27 cellular contexts compared by ENCODE assay signal in the genomic region with DNA sequence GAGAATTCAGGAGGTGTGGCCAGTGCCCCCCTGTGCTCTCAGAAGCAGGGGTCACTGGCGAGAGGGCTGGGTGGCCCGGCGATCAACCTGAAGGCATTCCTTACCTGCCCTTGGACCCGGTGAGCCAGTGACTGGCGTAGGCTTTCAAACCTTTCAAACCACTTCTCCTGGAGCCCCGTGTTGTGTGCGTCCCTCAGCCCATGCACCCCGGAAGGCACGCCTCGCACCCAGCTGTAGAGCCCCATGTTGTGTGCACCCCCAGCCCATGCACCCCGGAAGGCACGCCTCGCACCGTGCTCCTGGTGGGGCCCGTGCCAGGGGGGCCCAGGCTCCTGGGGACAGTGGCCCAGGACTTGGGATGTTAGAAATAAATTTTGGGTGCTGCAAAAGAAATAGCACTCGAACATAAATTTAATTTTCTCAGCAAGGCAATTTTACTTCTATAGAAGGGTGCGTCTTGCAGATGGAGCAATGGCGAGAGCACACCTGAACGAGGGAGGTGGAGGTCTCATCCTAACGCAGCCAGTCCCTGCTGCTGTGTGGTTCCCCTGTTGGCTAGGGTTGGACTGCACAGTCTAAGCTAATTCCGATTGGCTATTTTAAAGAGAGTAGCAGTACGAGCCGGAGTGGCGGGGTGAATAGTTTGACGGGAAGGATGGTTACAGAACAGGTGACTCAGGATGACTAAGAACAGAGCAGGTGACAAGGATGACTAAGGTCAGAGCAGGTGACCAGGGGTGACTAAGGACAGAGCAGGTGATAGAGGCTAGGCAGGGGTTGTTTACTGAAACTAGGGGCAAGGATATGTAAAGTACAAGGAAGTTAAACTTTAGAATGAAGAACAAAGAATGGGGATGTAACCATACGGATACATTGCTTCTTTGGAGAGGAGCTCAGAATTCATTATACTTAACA. TPM values are rescaled to one million over a fixed set of nuclear protein-coding genes. Genes with fewer than 3 reads are reported as not detected.
DNase-seq lines count a peak whose midpoint lies in the region; ATAC-seq, FAIRE-seq and TF ChIP-seq lines count a peak whose summit lies in the region.
"Had no signal": no experiment of that assay in that cellular context is flagged by ENCODE, and none has a peak within 500 bp of the region (broad histone marks: within the 10 kb centered on the region; RNA-seq: fewer than 3 reads in every experiment).

No MANE protein-coding gene starts in this region.

- H3K9me3 Mint-ChIP-seq in chondrocyte (ENCODE audit: low read depth), result peaks cover 5% of the 10 kb centered on the region
- H3K9me3 Mint-ChIP-seq in activated T-cell treated with anti-CD3 and anti-CD28 coated beads, Interleukin-2, amount 50 U/mL, for 4 hours, result peaks cover 8% of the 10 kb centered on the region
- H3K9me3 Mint-ChIP-seq: activated naive CD4-positive, alpha-beta T cell treated with anti-CD3 and anti-CD28 coated beads, Interleukin-2, amount 50 U/mL, for 24 hours had no signal

- H2BK5ac ChIP-seq in mesenchymal stem cell (ENCODE audit: low read depth, low read length, poor library complexity, severe bottlenecking), result no peak overlapping the region

- no peak overlapping the region for H3K18ac ChIP-seq in mesenchymal stem cell (ENCODE audit: low read depth in 1 of 2, low read length in 2 of 2)

- H3K4me2 ChIP-seq in HepG2 (ENCODE audit: low read depth, low read length) (no peak overlapping the region), mesenchymal stem cell (ENCODE audit: low read length, poor library complexity, severe bottlenecking) (no peak overlapping the region)
- H3K4me2 ChIP-seq: A549 had no signal

- no peak overlapping the region for H3K14ac ChIP-seq in mesenchymal stem cell (ENCODE audit: low read length in 2 of 2)

- DNase-seq in HepG2 (ENCODE audit: low spot score) (peak; percentile 15), right lobe of liver (no peak), chondrocyte (ENCODE audit: low spot score) (peak; percentile 59), left colon (no peak), upper lobe of left lung (peak in 1 of 2 donors; percentile 60), retina (no peak), mesenchymal stem cell (no peak)
- DNase-seq in activated T-cell treated with anti-CD3 and anti-CD28 coated beads, Interleukin-2, amount 50 U/mL, for 4 hours, result no peak
- DNase-seq: activated CD4-positive, alpha-beta T cell treated with anti-CD3 and anti-CD28 coated beads for 48 hours; activated CD8-positive, alpha-beta memory T cell treated with anti-CD3 and anti-CD28 coated beads, Interleukin-2, amount 10 ng/mL, durations not matched to agents 7 days and 5 days; CD8-positive, alpha-beta T cell; central memory CD4-positive, alpha-beta T cell; foreskin fibroblast; GDM1; immature natural killer cell; Karpas-422; NCI-H1694 treated with DMSO at 0.1 percent for 48 hours; NCI-H2171 treated with DMSO at 0.1 percent for 48 hours; NCI-H524 treated with DMSO at 0.1 percent for 48 hours; stimulated activated CD4-positive, alpha-beta T cell treated with anti-CD3 and anti-CD28 coated beads, Interleukin-2, amount 100 ng/mL, for 24 hours had no signal

- CTCF ChIA-PET in HepG2 (lab: Yijun Ruan, JAX; ENCODE audit: low intra/inter-chr PET ratio, low total read pairs), result no interaction called here

- H4K20me1 ChIP-seq in HepG2 (ENCODE audit: insufficient read depth, low read length), result no peaks in the 10 kb centered on the region

- WGBS in HepG2 (ENCODE audit: low lambda C conversion rate), result 92% methylated on average over 11 of the region's 26 CpGs
- WGBS in right lobe of liver (ENCODE audit: insufficient coverage, low coverage, low lambda C conversion rate, missing lambda C conversion rate), result 94% methylated on average over 17 of the region's 26 CpGs
- WGBS in upper lobe of left lung, 2 donors, result 92% methylated on average over 24 to 26 of the region's 26 CpGs
- WGBS in mesenchymal stem cell, result 93% methylated on average over 25 of the region's 26 CpGs

- in situ Hi-C loops in HepG2 (cut with HindIII; ENCODE audit: extremely low pct_ligation_motif_present, low pct_unique_long_range_greater_than_20kb), result no loop called here

- H2AFZ ChIP-seq in HepG2 (ENCODE audit: low read length), result no peak overlapping the region
- H2AFZ ChIP-seq in mesenchymal stem cell (ENCODE audit: low read depth, low read length), result no peak overlapping the region

- H3K9ac ChIP-seq in HepG2 (ENCODE audit: insufficient read depth, low read depth, low read length) (no peak overlapping the region), mesenchymal stem cell (ENCODE audit: low read length) (no peak overlapping the region)

- H3K27ac ChIP-seq in HepG2 (ENCODE audit: extremely low read length, insufficient read depth, low read length) (no peak overlapping the region), right lobe of liver (no peak overlapping the region), upper lobe of left lung (peak overlapping the region; percentile 14 to 76 (median 66)), mesenchymal stem cell (ENCODE audit: low read length, poor library complexity, severe bottlenecking) (no peak overlapping the region)
- H3K27ac ChIP-seq: A549, prostate gland, SJSA1, vagina had no signal

- no peak overlapping the region for H4K91ac ChIP-seq in mesenchymal stem cell (ENCODE audit: low read length)

- TF ChIP-seq RAD21 in HepG2 (CRISPR knock-in tag; IDR thresholded peaks at IDR 0.05), result no peak

- no peak overlapping the region for H2BK15ac ChIP-seq in mesenchymal stem cell (ENCODE audit: low read depth, poor library complexity, severe bottlenecking)

- TF ChIP-seq POLR2A in HepG2 (IDR thresholded peaks at IDR 0.05; ENCODE audit: insufficient read depth in 1 of 2, low read depth in 2 of 2, low read length in 2 of 2) (no peak), right lobe of liver (IDR thresholded peaks at IDR 0.05) (no peak), upper lobe of left lung (IDR thresholded peaks at IDR 0.05) (no peak)

- no peak overlapping the region for H3K23ac ChIP-seq in mesenchymal stem cell (ENCODE audit: low read length in 2 of 2)

- BruUV-seq in HepG2 (replicated peaks; lab: Mats Ljungman, UMichigan), result no TSS peak

- no peak overlapping the region for H3K4me3 ChIP-seq in HepG2 (replicated peaks in 1 of 3; ENCODE audit: insufficient read depth in 1 of 3, low read depth in 2 of 3, low read length in 3 of 3)
- H3K4me3 ChIP-seq in right lobe of liver, result no peak overlapping the region
- H3K4me3 ChIP-seq in upper lobe of left lung, result no peak overlapping the region
- no peak overlapping the region for H3K4me3 ChIP-seq in mesenchymal stem cell (ENCODE audit: insufficient read depth in 1 of 2, low read depth in 1 of 2, low read length in 2 of 2)
- H3K4me3 ChIP-seq: A549, Peyer's patch, prostate gland, SJSA1, vagina had no signal

- H3K27me3 ChIP-seq in HepG2 (ENCODE audit: control insufficient read depth in 1 of 2, insufficient read depth in 2 of 2, low read length in 2 of 2) (no peaks in the 10 kb centered on the region), right lobe of liver (no peaks in the 10 kb centered on the region), upper lobe of left lung (no peaks in the 10 kb centered on the region), mesenchymal stem cell (ENCODE audit: control insufficient read depth in 1 of 2, insufficient read depth in 1 of 2, low read length in 2 of 2) (peaks cover 0 to 42% of the 10 kb centered on the region in 2 experiments)
- H3K27me3 ChIP-seq: Peyer's patch, vagina had no signal

- H3K36me3 ChIP-seq in HepG2 (replicated peaks in 1 of 2; ENCODE audit: control insufficient read depth in 1 of 2, insufficient read depth in 2 of 2, low read length in 2 of 2), result peaks cover 0 to 3% of the 10 kb centered on the region in 2 experiments; a peak in 2 of 5 replicates
- H3K36me3 ChIP-seq in right lobe of liver, result no peaks in the 10 kb centered on the region
- H3K36me3 ChIP-seq in upper lobe of left lung, result no peaks in the 10 kb centered on the region
- H3K36me3 ChIP-seq in mesenchymal stem cell (ENCODE audit: control insufficient read depth in 1 of 2, insufficient read depth in 2 of 2, low read depth in 1 of 2, low read length in 2 of 2), result peaks cover 0 to 70% of the 10 kb centered on the region in 2 experiments
- H3K36me3 ChIP-seq: prostate gland, SJSA1, vagina had no signal

- no peaks in the 10 kb centered on the region for H3K4me1 Mint-ChIP-seq in chondrocyte (ENCODE audit: low read depth)
- H3K4me1 Mint-ChIP-seq in activated T-cell treated with anti-CD3 and anti-CD28 coated beads, Interleukin-2, amount 50 U/mL, for 4 hours (ENCODE audit: low read depth), result no peaks in the 10 kb centered on the region
- H3K4me1 Mint-ChIP-seq: activated CD8-positive, alpha-beta memory T cell treated with anti-CD3 and anti-CD28 coated beads, Interleukin-2, amount 10 ng/mL, durations not matched to agents 7 days and 5 days; activated naive CD4-positive, alpha-beta T cell treated with anti-CD3 and anti-CD28 coated beads, Interleukin-2, amount 50 U/mL, for 24 hours; immature natural killer cell had no signal

- H3K27ac Mint-ChIP-seq in chondrocyte (ENCODE audit: unreplicated experiment), result no peak overlapping the region
- H3K27ac Mint-ChIP-seq: activated CD8-positive, alpha-beta memory T cell treated with anti-CD3 and anti-CD28 coated beads, Interleukin-2, amount 10 ng/mL, durations not matched to agents 7 days and 5 days; activated naive CD4-positive, alpha-beta T cell treated with anti-CD3 and anti-CD28 coated beads, Interleukin-2, amount 50 U/mL, for 24 hours; activated T-helper 1 cell treated with anti-CD3 and anti-CD28 coated beads, Interleukin-12 subunit alpha, Interleukin-12 subunit beta, Interleukin-2, Interleukin-4 antibody, amounts not matched to agents 30 ng/mL and 10 ng/mL and 1 ng/mL, durations not matched to agents 14 hours and 24 hours and 36 hours; CD8-positive, alpha-beta T cell; immature natural killer cell had no signal

- peaks cover 46% of the 10 kb centered on the region for H3K79me1 ChIP-seq in mesenchymal stem cell (replicated peaks; ENCODE audit: low read length, poor library complexity, severe bottlenecking)

- no peak for TF ChIP-seq CTCF in HepG2 (CRISPR knock-in tag; IDR thresholded peaks at IDR 0.05)
- no peak for TF ChIP-seq CTCF in right lobe of liver (IDR thresholded peaks at IDR 0.05)
- TF ChIP-seq CTCF in chondrocyte (IDR thresholded peaks at IDR 0.05), result no peak
- TF ChIP-seq CTCF in upper lobe of left lung (IDR thresholded peaks at IDR 0.05), result no peak

- H2BK12ac ChIP-seq in mesenchymal stem cell (ENCODE audit: low read length in 2 of 2), result no peak overlapping the region

- H4K8ac ChIP-seq in mesenchymal stem cell (ENCODE audit: low read length), result no peak overlapping the region

- no peak overlapping the region for H3K4me3 Mint-ChIP-seq in chondrocyte (ENCODE audit: unreplicated experiment)
- no peak overlapping the region for H3K4me3 Mint-ChIP-seq in activated T-cell treated with anti-CD3 and anti-CD28 coated beads, Interleukin-2, amount 50 U/mL, for 4 hours
- H3K4me3 Mint-ChIP-seq: activated CD8-positive, alpha-beta memory T cell treated with anti-CD3 and anti-CD28 coated beads, Interleukin-2, amount 10 ng/mL, durations not matched to agents 7 days and 5 days; activated naive CD4-positive, alpha-beta T cell treated with anti-CD3 and anti-CD28 coated beads, Interleukin-2, amount 50 U/mL, for 24 hours; activated T-helper 1 cell treated with anti-CD3 and anti-CD28 coated beads, Interleukin-12 subunit alpha, Interleukin-12 subunit beta, Interleukin-2, Interleukin-4 antibody, amounts not matched to agents 30 ng/mL and 10 ng/mL and 1 ng/mL, durations not matched to agents 14 hours and 24 hours and 36 hours; CD8-positive, alpha-beta T cell; immature natural killer cell had no signal

- FAIRE-seq in HepG2 (lab: Jason Lieb, UNC), result no peak
- FAIRE-seq: A549 had no signal

- H3K27me3 Mint-ChIP-seq in chondrocyte (ENCODE audit: low read depth), result peaks cover 2% of the 10 kb centered on the region
- H3K27me3 Mint-ChIP-seq in activated T-cell treated with anti-CD3 and anti-CD28 coated beads, Interleukin-2, amount 50 U/mL, for 4 hours (ENCODE audit: low read depth), result no peaks in the 10 kb centered on the region
- H3K27me3 Mint-ChIP-seq: activated CD8-positive, alpha-beta memory T cell treated with anti-CD3 and anti-CD28 coated beads, Interleukin-2, amount 10 ng/mL, durations not matched to agents 7 days and 5 days; activated naive CD4-positive, alpha-beta T cell treated with anti-CD3 and anti-CD28 coated beads, Interleukin-2, amount 50 U/mL, for 24 hours had no signal

- H3K4me1 ChIP-seq in HepG2 (ENCODE audit: insufficient read depth, low read length), result peaks cover 11% of the 10 kb centered on the region
- no peaks in the 10 kb centered on the region for H3K4me1 ChIP-seq in right lobe of liver
- H3K4me1 ChIP-seq in upper lobe of left lung, result no peaks in the 10 kb centered on the region
- peaks cover 9% of the 10 kb centered on the region for H3K4me1 ChIP-seq in mesenchymal stem cell (ENCODE audit: control insufficient read depth, insufficient read depth, low read depth, low read length)
- H3K4me1 ChIP-seq: A549, prostate gland, SJSA1, vagina had no signal

- POLR2A ChIA-PET in HepG2 (lab: Yijun Ruan, JAX), result no interaction called here

- intact Hi-C loops in HepG2 (cut with micrococcal nuclease; ENCODE audit: unreplicated experiment) (no loop called here), right lobe of liver (cut with DNase I) (no loop called here), left colon (cut with DNase I, micrococcal nuclease) (no loop called here)

- TF ChIP-seq EP300 in HepG2 (IDR thresholded peaks at IDR 0.05; ENCODE audit: low read depth in 2 of 2, low read length in 2 of 2) (peak in 1 of 2 experiments; percentile 18; a peak in 1 of 4 replicates), HepG2 (CRISPR knock-in tag; IDR thresholded peaks at IDR 0.05; ENCODE audit: borderline replicate concordance) (no peak), upper lobe of left lung (IDR thresholded peaks at IDR 0.05) (peak in 1 of 4 donors; percentile 43)

- H3K36me3 Mint-ChIP-seq in chondrocyte (ENCODE audit: low read depth), result peaks cover 6% of the 10 kb centered on the region
- H3K36me3 Mint-ChIP-seq in activated T-cell treated with anti-CD3 and anti-CD28 coated beads, Interleukin-2, amount 50 U/mL, for 4 hours (ENCODE audit: insufficient read depth), result peaks cover 11% of the 10 kb centered on the region
- H3K36me3 Mint-ChIP-seq: activated CD8-positive, alpha-beta memory T cell treated with anti-CD3 and anti-CD28 coated beads, Interleukin-2, amount 10 ng/mL, durations not matched to agents 7 days and 5 days had no signal

- no peak overlapping the region for H2AK5ac ChIP-seq in mesenchymal stem cell (ENCODE audit: low read length, severe bottlenecking)

- no peak overlapping the region for H2BK120ac ChIP-seq in mesenchymal stem cell (ENCODE audit: low read depth, low read length)

- no peaks in the 10 kb centered on the region for H3K9me3 ChIP-seq in HepG2 (ENCODE audit: low read length)
- H3K9me3 ChIP-seq in right lobe of liver, result no peaks in the 10 kb centered on the region
- peaks cover 0 to 6% (median 0%) of the 10 kb centered on the region in 4 donors for H3K9me3 ChIP-seq in upper lobe of left lung
- H3K9me3 ChIP-seq in mesenchymal stem cell (ENCODE audit: control insufficient read depth, low read length), result peaks cover 12% of the 10 kb centered on the region
- H3K9me3 ChIP-seq: prostate gland, vagina had no signal

- ATAC-seq in HepG2 (no peak), right lobe of liver (no peak), left colon (peak; percentile 58), upper lobe of left lung (ENCODE audit: low FRiP score in 2 of 2) (no peak)
- no peak for ATAC-seq in activated T-cell treated with anti-CD3 and anti-CD28 coated beads, Interleukin-2, amount 50 U/mL, for 4 hours
- ATAC-seq: A549; activated CD8-positive, alpha-beta memory T cell treated with anti-CD3 and anti-CD28 coated beads, Interleukin-2, amount 10 ng/mL, durations not matched to agents 7 days and 5 days; CD8-positive, alpha-beta T cell had no signal

- H3K4ac ChIP-seq in mesenchymal stem cell (ENCODE audit: low read depth in 1 of 2, low read length in 2 of 2), result no peak overlapping the region

- no peaks in the 10 kb centered on the region for H3K79me2 ChIP-seq in HepG2 (ENCODE audit: insufficient read depth, low read length)

RNA-seq across cellular contexts. Expression of a gene that starts 47.4 kb away (rescaled TPM):
- total RNA-seq in HepG2 (2016; rRNA removed; fragmentation: Illumina TruSeq; extraction: Trizol) (21.9 and 34.7 TPM in 2 replicates), right lobe of liver (10 to 100 TPM; 10.3 to 20.1 (median 15.8) TPM), chondrocyte (4.8 to 7.8 TPM (median 5.1 TPM) in 3 replicates), left colon (10 to 100 TPM; 60.7 to 67.8 TPM), upper lobe of left lung (100 to 1,000 TPM; 107 to 169 (median 138) TPM)
- total RNA-seq in HepG2 (2016; cell fraction: cytosol; rRNA removed; fragmentation: Illumina TruSeq; extraction: Trizol; ENCODE audit: low read depth), result 25.5 and 28.3 TPM in 2 replicates
- 20.0 and 36.5 TPM in 2 replicates for total RNA-seq in HepG2 (2016; cell fraction: insoluble cytoplasmic fraction; rRNA removed; fragmentation: Illumina TruSeq; extraction: Trizol)
- total RNA-seq in HepG2 (2016; cell fraction: membrane; rRNA removed; fragmentation: Illumina TruSeq; extraction: Trizol), result 37.0 and 42.3 TPM in 2 replicates
- 30.0 and 34.9 TPM in 2 replicates for total RNA-seq in HepG2 (2016; cell fraction: nucleus; rRNA removed; fragmentation: Illumina TruSeq; extraction: Trizol)
- 85.2 and 85.8 TPM in 2 replicates for polyA plus RNA-seq in HepG2 (2011; rRNA removed)
- polyA plus RNA-seq in HepG2 (2011; cell fraction: cytosol; rRNA removed), result 52.8 and 75.3 TPM in 2 replicates
- polyA plus RNA-seq in HepG2 (2011; cell fraction: nucleus; rRNA removed), result 132 and 197 TPM in 2 replicates
- polyA plus RNA-seq in HepG2 (2012), result 47.5 and 47.9 TPM in 2 replicates
- polyA plus RNA-seq in HepG2 (2016; cell fraction: cytosol; fragmentation: Illumina TruSeq; extraction: Trizol; ENCODE audit: low read depth), result 23.5 and 27.3 TPM in 2 replicates
- polyA plus RNA-seq in HepG2 (2016; cell fraction: insoluble cytoplasmic fraction; fragmentation: Illumina TruSeq; extraction: Trizol; ENCODE audit: low read depth), result 26.8 and 34.6 TPM in 2 replicates
- polyA plus RNA-seq in HepG2 (2016; cell fraction: membrane; fragmentation: Illumina TruSeq; extraction: Trizol; ENCODE audit: low read depth), result 39.3 and 40.3 TPM in 2 replicates
- polyA plus RNA-seq in HepG2 (2016; cell fraction: nucleus; fragmentation: Illumina TruSeq; extraction: Trizol; ENCODE audit: insufficient read depth, low read depth), result 76.9 and 79.5 TPM in 2 replicates
- 29.4 and 69.2 TPM in 2 replicates for polyA minus RNA-seq in HepG2 (2011; rRNA and poly(A)+ RNA removed; ENCODE audit: low replicate concordance)
- 14.4 and 24.4 TPM in 2 replicates for polyA minus RNA-seq in HepG2 (2011; cell fraction: cytosol; rRNA and poly(A)+ RNA removed)
- 41.4 and 57.0 TPM in 2 replicates for polyA minus RNA-seq in HepG2 (2011; cell fraction: nucleus; rRNA and poly(A)+ RNA removed)
- polyA plus RNA-seq in mesenchymal stem cell (2013, experiment 1 of 2), result 0.99 TPM
- 0.74 TPM for polyA plus RNA-seq in mesenchymal stem cell (2013, experiment 2 of 2)
- 10 to 100 TPM; 15.0 to 15.6 (median 15.0) TPM for total RNA-seq in activated T-cell treated with anti-CD3 and anti-CD28 coated beads, Interleukin-2, amount 50 U/mL, for 4 hours

Comparison
In these comparisons a context has a peak if more than half of its experiments do, and no peak if none do; other contexts are left out.
1. DNase-seq: peak in HepG2 (single experiment) and chondrocyte (single experiment); none in right lobe of liver (0 of 3), left colon (0 of 2), retina (single experiment), mesenchymal stem cell (single experiment) and activated T-cell treated with anti-CD3 and anti-CD28 coated beads, Interleukin-2, amount 50 U/mL, for 4 hours (single experiment).
2. H3K27ac ChIP-seq: peak in upper lobe of left lung (4 of 4); none in HepG2 (single experiment), right lobe of liver (0 of 3) and mesenchymal stem cell (single experiment).